ENCODE assay signal across 19 cellular contexts in the genomic region with DNA sequence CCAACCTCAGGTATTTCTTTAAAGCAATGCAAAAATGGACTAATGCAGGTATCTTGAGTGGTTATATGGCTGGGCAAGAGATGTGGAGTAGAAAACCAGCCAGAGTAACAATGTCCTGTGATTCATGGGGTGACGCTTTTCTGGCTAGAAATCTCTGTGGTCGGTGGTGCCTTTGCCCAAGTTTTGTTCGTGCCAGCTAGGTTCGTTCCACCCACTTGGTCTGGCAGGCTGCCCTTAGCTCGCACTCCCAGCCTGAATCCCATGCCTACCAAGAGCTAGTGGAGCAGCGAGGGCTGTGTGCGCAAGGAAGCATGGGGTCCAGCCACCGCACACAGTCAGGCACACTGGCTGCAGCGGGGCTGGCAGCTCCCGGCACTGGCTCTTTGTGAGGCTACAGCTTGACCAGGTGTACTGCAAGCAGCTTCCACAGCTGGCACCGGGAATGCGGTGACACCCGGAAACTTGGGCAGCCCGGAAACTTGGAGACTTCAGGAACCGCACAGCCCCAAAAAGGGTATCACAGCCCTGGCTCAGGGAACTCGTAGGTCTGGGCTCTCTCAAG.
"Had no signal": no experiment of that assay in that cellular context is flagged by ENCODE, and none has a peak within 500 bp of the region (broad histone marks: within the 10 kb centered on the region; RNA-seq: fewer than 3 reads in every experiment).

No MANE protein-coding gene starts in this region.

- H3K27me3 Mint-ChIP-seq: naive B cell, progenitor cell of endocrine pancreas, type B pancreatic cell had no signal

- H3K36me3 Mint-ChIP-seq: naive B cell, type B pancreatic cell had no signal

- H3K4me1 Mint-ChIP-seq: naive B cell, nephron progenitor cell had no signal

- H3K4me3 ChIP-seq: colonic mucosa, heart left ventricle, suprapubic skin, thyroid gland had no signal

- H3K9me3 Mint-ChIP-seq: nephron progenitor cell, type B pancreatic cell had no signal

- H3K27me3 ChIP-seq: colonic mucosa, heart left ventricle, neutrophil, suprapubic skin, thyroid gland had no signal

- H3K36me3 ChIP-seq: colonic mucosa, heart left ventricle, neutrophil, suprapubic skin, thyroid gland had no signal

- H3K4me1 ChIP-seq: colonic mucosa, heart left ventricle, suprapubic skin, thyroid gland had no signal

- H3K9me3 ChIP-seq: colonic mucosa, neutrophil, thyroid gland had no signal

- ATAC-seq: heart left ventricle; left colon; right cardiac atrium; stimulated activated naive CD8-positive, alpha-beta T cell treated with anti-CD3 and anti-CD28 coated beads, Interleukin-15, Interleukin-2, amounts not matched to agents 100 U/mL and 50 U/mL, for 24 hours had no signal

- H3K4me3 Mint-ChIP-seq: naive B cell, nephron progenitor cell, type B pancreatic cell had no signal

- H3K27ac Mint-ChIP-seq: nephron progenitor cell, progenitor cell of endocrine pancreas, type B pancreatic cell had no signal

- DNase-seq: colonic mucosa; dermis blood vessel endothelial cell; effector CD4-positive, alpha-beta T cell; foreskin melanocyte; hippocampal formation; left colon; mesendoderm; naive B cell; nephron progenitor cell; small intestine; stimulated activated CD4-positive, alpha-beta T cell treated with anti-CD3 and anti-CD28 coated beads, Interleukin-12 subunit alpha, Interleukin-12 subunit beta, amount 100 ng/mL, for 4 hours; stimulated activated naive CD8-positive, alpha-beta T cell treated with anti-CD3 and anti-CD28 coated beads, Interleukin-15, Interleukin-2, amounts not matched to agents 100 U/mL and 50 U/mL, for 24 hours had no signal

- H3K27ac ChIP-seq: colonic mucosa, heart left ventricle, neutrophil, suprapubic skin, thyroid gland had no signal
